In the genomic region with DNA sequence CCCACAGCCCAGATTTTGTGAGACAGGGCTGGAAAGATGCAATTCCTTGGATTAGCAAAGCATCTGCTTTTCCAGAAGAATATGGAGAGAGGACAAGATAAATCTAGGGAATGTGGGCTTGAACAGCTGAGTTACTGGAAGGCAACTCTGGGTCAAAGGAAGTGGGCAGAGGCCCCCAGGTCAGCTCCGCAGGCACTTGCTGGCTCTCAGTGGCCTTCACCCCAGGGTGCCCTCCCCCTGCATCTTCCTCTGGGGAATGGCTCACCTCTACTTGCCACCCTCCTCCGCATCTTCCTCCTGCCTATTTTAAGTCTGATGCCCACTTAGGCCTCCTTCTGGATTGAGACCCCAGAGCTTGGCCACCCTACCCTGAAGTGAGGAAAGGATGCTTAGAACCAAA, we compare ENCODE assay signal across 10 cellular contexts. TPM values are rescaled to one million over a fixed set of nuclear protein-coding genes. Genes with fewer than 3 reads are reported as not detected.
DNase-seq lines count a peak whose midpoint lies in the region; FAIRE-seq and TF ChIP-seq lines count a peak whose summit lies in the region.
"Had no signal": no experiment of that assay in that cellular context is flagged by ENCODE, and none has a peak within 500 bp of the region (broad histone marks: within the 10 kb centered on the region; RNA-seq: fewer than 3 reads in every experiment).

No MANE protein-coding gene starts in this region.

- no peaks in the 10 kb centered on the region for H3K9me3 Mint-ChIP-seq in T-helper 1 cell treated with Interleukin-12 subunit alpha and Interleukin-12 subunit beta and Interleukin-4 antibody, amounts not matched to agents 30 μg/mL and 1 μg/mL, for 36 hours
- no peaks in the 10 kb centered on the region for H3K9me3 Mint-ChIP-seq in astrocyte (ENCODE audit: unreplicated experiment)

- H3K27me3 ChIP-seq in astrocyte (ENCODE audit: insufficient read depth, low read length) = no peaks in the 10 kb centered on the region
- H3K27me3 ChIP-seq in mucosa of rectum (ENCODE audit: control insufficient read depth in 2 of 2, insufficient read depth in 2 of 2, low read length in 2 of 2) = no peaks in the 10 kb centered on the region
- H3K27me3 ChIP-seq in thymus (ENCODE audit: control insufficient read depth, insufficient read depth) = no peaks in the 10 kb centered on the region

- H3K36me3 ChIP-seq in astrocyte (ENCODE audit: insufficient read depth, low read length) (peaks cover 39% of the 10 kb centered on the region), mucosa of rectum (ENCODE audit: control insufficient read depth in 2 of 2, insufficient read depth in 2 of 2, low read length in 2 of 2) (peaks cover 80 to 85% of the 10 kb centered on the region in 2 donors), thymus (ENCODE audit: control insufficient read depth, insufficient read depth) (peaks cover 79% of the 10 kb centered on the region)

- H3K4me3 Mint-ChIP-seq in T-helper 1 cell treated with Interleukin-12 subunit alpha and Interleukin-12 subunit beta and Interleukin-4 antibody, amounts not matched to agents 30 μg/mL and 1 μg/mL, for 36 hours = no peak overlapping the region
- no peak overlapping the region for H3K4me3 Mint-ChIP-seq in astrocyte (ENCODE audit: unreplicated experiment)

- no peak for FAIRE-seq in astrocyte (lab: Jason Lieb, UNC)
- FAIRE-seq: A204.1 had no signal

- DNase-seq in T-helper 1 cell (no peak), astrocyte (ENCODE audit: low read depth) (no peak), RKO (ENCODE audit: low spot score) (no peak), H4 (ENCODE audit: low spot score) (no peak)
- DNase-seq in activated CD4-positive, alpha-beta T cell treated with anti-CD3 and anti-CD28 coated beads for 48 hours = no peak
- DNase-seq: stimulated activated CD4-positive, alpha-beta T cell treated with anti-CD3 and anti-CD28 coated beads, Interleukin-12 subunit alpha, Interleukin-12 subunit beta, amount 100 ng/mL, for 4 hours had no signal

- H3K4me1 ChIP-seq in astrocyte (ENCODE audit: insufficient read depth, low read length) = peaks cover 54% of the 10 kb centered on the region
- peaks cover 21 to 38% of the 10 kb centered on the region in 2 donors for H3K4me1 ChIP-seq in mucosa of rectum (ENCODE audit: control insufficient read depth in 2 of 2, insufficient read depth in 2 of 2, low read length in 2 of 2)
- H3K4me1 ChIP-seq in thymus (ENCODE audit: control insufficient read depth, insufficient read depth, low read length) = no peaks in the 10 kb centered on the region

- H4K20me1 ChIP-seq in astrocyte (ENCODE audit: insufficient read depth, low read length) = peaks cover 23% of the 10 kb centered on the region

- no peaks in the 10 kb centered on the region for H3K27me3 Mint-ChIP-seq in T-helper 1 cell treated with Interleukin-12 subunit alpha and Interleukin-12 subunit beta and Interleukin-4 antibody, amounts not matched to agents 30 μg/mL and 1 μg/mL, for 36 hours (ENCODE audit: low read depth)
- no peaks in the 10 kb centered on the region for H3K27me3 Mint-ChIP-seq in astrocyte (ENCODE audit: low read depth, unreplicated experiment)

- peak overlapping the region; percentile 15 for H3K27ac Mint-ChIP-seq in T-helper 1 cell treated with Interleukin-12 subunit alpha and Interleukin-12 subunit beta and Interleukin-4 antibody, amounts not matched to agents 30 μg/mL and 1 μg/mL, for 36 hours
- no peak overlapping the region for H3K27ac Mint-ChIP-seq in astrocyte (ENCODE audit: unreplicated experiment)

- peaks cover 21% of the 10 kb centered on the region for H3K4me1 Mint-ChIP-seq in T-helper 1 cell treated with Interleukin-12 subunit alpha and Interleukin-12 subunit beta and Interleukin-4 antibody, amounts not matched to agents 30 μg/mL and 1 μg/mL, for 36 hours (ENCODE audit: low read depth)
- peaks cover 39% of the 10 kb centered on the region for H3K4me1 Mint-ChIP-seq in astrocyte (ENCODE audit: low read depth, unreplicated experiment)

- peaks cover 47% of the 10 kb centered on the region for H3K36me3 Mint-ChIP-seq in T-helper 1 cell treated with Interleukin-12 subunit alpha and Interleukin-12 subunit beta and Interleukin-4 antibody, amounts not matched to agents 30 μg/mL and 1 μg/mL, for 36 hours (ENCODE audit: low read depth)
- H3K36me3 Mint-ChIP-seq in astrocyte (ENCODE audit: low read depth, unreplicated experiment) = peaks cover 29% of the 10 kb centered on the region

- H3K4me2 ChIP-seq in astrocyte (ENCODE audit: low read length) = peak overlapping the region; percentile 74

- H2AFZ ChIP-seq in astrocyte (ENCODE audit: low read depth, low read length) = no peak overlapping the region

- H3K9me3 ChIP-seq in astrocyte (ENCODE audit: insufficient read depth, low read depth, low read length) (no peaks in the 10 kb centered on the region), mucosa of rectum (ENCODE audit: control insufficient read depth in 2 of 2, low read length in 2 of 2) (no peaks in the 10 kb centered on the region), thymus (ENCODE audit: control insufficient read depth) (no peaks in the 10 kb centered on the region)

- peak overlapping the region; percentile 85 for H3K27ac ChIP-seq in astrocyte (ENCODE audit: low read depth, low read length)
- peak overlapping the region; percentile 50 to 71 for H3K27ac ChIP-seq in mucosa of rectum (ENCODE audit: low read depth in 2 of 2, low read length in 2 of 2)
- H3K27ac ChIP-seq in thymus (ENCODE audit: low read depth) = peak overlapping the region; percentile 25

- no peak for TF ChIP-seq CTCF in astrocyte (IDR thresholded peaks at IDR 0.05; ENCODE audit: insufficient read depth, low read depth, low read length)

- no peak overlapping the region for H3K4me3 ChIP-seq in astrocyte (ENCODE audit: insufficient read depth, low read depth, low read length)
- H3K4me3 ChIP-seq in mucosa of rectum (ENCODE audit: low read length in 2 of 2) = no peak overlapping the region
- no peak overlapping the region for H3K4me3 ChIP-seq in thymus (ENCODE audit: low read length)

- H3K9ac ChIP-seq in astrocyte (ENCODE audit: low read length) = peak overlapping the region; percentile 70
- no peak overlapping the region for H3K9ac ChIP-seq in mucosa of rectum (ENCODE audit: low read depth in 1 of 2, low read length in 2 of 2)

- 96% methylated on average over 2 of the region's 2 CpGs for WGBS in thymus

- H3K79me2 ChIP-seq in astrocyte (ENCODE audit: insufficient read depth, low read length) = peaks cover 15% of the 10 kb centered on the region

RNA-seq across cellular contexts. Expression of a gene that starts 10.5 kb away (rescaled TPM):
- total RNA-seq in astrocyte = 67.4 and 74.3 TPM in 2 replicates
- polyA plus RNA-seq in thymus = 31.2 TPM
- 12.9 and 14.0 TPM in 2 replicates for total RNA-seq in H4 (2014; rRNA removed; shearing (Covaris generic))

Comparison
In these comparisons a context has a peak if more than half of its experiments do, and no peak if none do; other contexts are left out.
1. H3K27ac ChIP-seq: peak in every context shown above with its lines; median percentile 85 in astrocyte; 60 in mucosa of rectum; 25 in thymus.